Comparison of ENCODE assay signal across 12 cellular contexts in the genomic region with DNA sequence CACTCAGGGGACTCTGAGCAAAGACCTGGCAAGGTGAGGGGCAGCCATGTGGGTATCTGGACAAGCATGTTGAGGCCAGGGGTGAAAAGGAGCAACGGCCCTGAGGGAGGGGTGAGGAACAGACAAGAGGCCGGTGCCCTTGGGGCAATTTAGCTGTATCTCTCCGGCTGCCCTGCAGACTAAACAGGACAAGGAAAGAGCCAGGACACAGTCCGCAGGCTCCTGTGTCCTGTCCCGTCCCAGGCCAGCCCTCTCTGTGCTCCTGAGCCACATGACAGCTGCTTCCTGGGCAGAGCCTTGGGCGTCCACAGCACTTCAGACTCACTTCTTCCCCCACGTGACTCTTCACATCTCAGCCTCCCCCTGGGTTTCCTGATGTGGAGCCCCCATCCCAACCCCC.
"Had no signal": no experiment of that assay in that cellular context is flagged by ENCODE, and none has a peak within 500 bp of the region (broad histone marks: within the 10 kb centered on the region; RNA-seq: fewer than 3 reads in every experiment).

No MANE protein-coding gene starts in this region.

- H3K9me3 ChIP-seq: upper lobe of right lung had no signal

- H3K4me3 ChIP-seq: upper lobe of right lung had no signal

- H3K27me3 ChIP-seq: upper lobe of right lung had no signal

- ATAC-seq: effector memory CD8-positive, alpha-beta T cell; left lobe of liver; upper lobe of right lung had no signal

- H3K36me3 ChIP-seq: upper lobe of right lung had no signal

- DNase-seq: activated B cell treated with CpG ODN at 0.5 μM for 24 hours; activated CD4-positive, alpha-beta T cell treated with anti-CD3 and anti-CD28 coated beads, Interleukin-2, amount 10 ng/mL, durations not matched to agents 7 days and 5 days; activated naive CD4-positive, alpha-beta T cell treated with anti-CD3 and anti-CD28 coated beads, Interleukin-2, amount 10 ng/mL, durations not matched to agents 7 days and 5 days; activated T-cell treated with anti-CD3 and anti-CD28 coated beads for 4 hours; caudate nucleus; effector memory CD8-positive, alpha-beta T cell; stimulated activated CD4-positive, alpha-beta T cell treated with anti-CD3 and anti-CD28 coated beads, Interleukin-12 subunit alpha, Interleukin-12 subunit beta, amount 100 ng/mL, for 4 hours; stimulated activated naive CD4-positive, alpha-beta T cell treated with Interleukin-2 at 50 U/mL for 16 hours; T-helper 2 cell had no signal

- H3K4me3 Mint-ChIP-seq: activated B cell treated with CpG ODN at 0.5 μM for 24 hours; activated CD4-positive, alpha-beta T cell treated with anti-CD3 and anti-CD28 coated beads, Interleukin-2, amount 10 ng/mL, durations not matched to agents 7 days and 5 days; activated naive CD4-positive, alpha-beta T cell treated with anti-CD3 and anti-CD28 coated beads, Interleukin-2, amount 10 ng/mL, durations not matched to agents 7 days and 5 days; effector memory CD8-positive, alpha-beta T cell had no signal

- H3K27ac Mint-ChIP-seq: activated B cell treated with CpG ODN at 0.5 μM for 24 hours; activated CD4-positive, alpha-beta T cell treated with anti-CD3 and anti-CD28 coated beads, Interleukin-2, amount 10 ng/mL, durations not matched to agents 7 days and 5 days; activated naive CD4-positive, alpha-beta T cell treated with anti-CD3 and anti-CD28 coated beads, Interleukin-2, amount 10 ng/mL, durations not matched to agents 7 days and 5 days; activated T-helper 2 cell treated with anti-CD3 and anti-CD28 coated beads, Interferon-gamma antibody, Interleukin-2, Interleukin-4, amounts not matched to agents 10 μg/mL and 5 μg/mL and 100 μg/mL, durations not matched to agents 14 hours and 24 hours and 36 hours; effector memory CD8-positive, alpha-beta T cell had no signal

- H3K4me1 ChIP-seq: upper lobe of right lung had no signal

- H3K27ac ChIP-seq: upper lobe of right lung had no signal

- H3K36me3 Mint-ChIP-seq: activated naive CD4-positive, alpha-beta T cell treated with anti-CD3 and anti-CD28 coated beads, Interleukin-2, amount 10 ng/mL, durations not matched to agents 7 days and 5 days had no signal

- H3K4me1 Mint-ChIP-seq: activated B cell treated with CpG ODN at 0.5 μM for 24 hours; activated CD4-positive, alpha-beta T cell treated with anti-CD3 and anti-CD28 coated beads, Interleukin-2, amount 10 ng/mL, durations not matched to agents 7 days and 5 days; activated naive CD4-positive, alpha-beta T cell treated with anti-CD3 and anti-CD28 coated beads, Interleukin-2, amount 10 ng/mL, durations not matched to agents 7 days and 5 days had no signal

- H3K9me3 Mint-ChIP-seq: activated B cell treated with CpG ODN at 0.5 μM for 24 hours; activated CD4-positive, alpha-beta T cell treated with anti-CD3 and anti-CD28 coated beads, Interleukin-2, amount 10 ng/mL, durations not matched to agents 7 days and 5 days; activated naive CD4-positive, alpha-beta T cell treated with anti-CD3 and anti-CD28 coated beads, Interleukin-2, amount 10 ng/mL, durations not matched to agents 7 days and 5 days; activated T-helper 2 cell treated with anti-CD3 and anti-CD28 coated beads, Interferon-gamma antibody, Interleukin-2, Interleukin-4, amounts not matched to agents 10 μg/mL and 5 μg/mL and 100 μg/mL, durations not matched to agents 14 hours and 24 hours and 36 hours; effector memory CD8-positive, alpha-beta T cell had no signal
